In genomic region chr15:75639191-75639708, GRCh38 we compare ENCODE assay signal across 8 cellular contexts. TPM values are rescaled to one million over a fixed set of nuclear protein-coding genes. Genes with fewer than 3 reads are reported as not detected.
DNase-seq lines count a peak whose midpoint lies in the region; ATAC-seq, FAIRE-seq and TF ChIP-seq lines count a peak whose summit lies in the region.

No MANE protein-coding gene starts in this region.

- no peak for ATAC-seq in A549
- ATAC-seq in GM19328 (IDR thresholded peaks at IDR 0.05; ENCODE audit: unreplicated experiment): no peak
- ATAC-seq in HG03442 (IDR thresholded peaks at IDR 0.05; ENCODE audit: unreplicated experiment): no peak
- ATAC-seq in GM18498 (IDR thresholded peaks at IDR 0.05; ENCODE audit: unreplicated experiment): no peak

- H3K27ac Mint-ChIP-seq in MCF 10A (ENCODE audit: low read depth, unreplicated experiment): peak overlapping the region; percentile 70

- DNase-seq in A549 (ENCODE audit: low read depth in 1 of 2, low spot score in 1 of 2) (no peak), MCF 10A (ENCODE audit: unreplicated experiment) (no peak), C1 segment of cervical spinal cord (lab: John Stamatoyannopoulos, UW) (no peak)

- H3K27me3 Mint-ChIP-seq in MCF 10A (ENCODE audit: insufficient read depth, unreplicated experiment): no peaks in the 10 kb centered on the region

- H3K9me3 ChIP-seq in A549 (no peaks in the 10 kb centered on the region), HUES6 (ENCODE audit: control insufficient read depth, insufficient read depth, low read depth, low read length) (no peaks in the 10 kb centered on the region), mesodermal cell (ENCODE audit: control insufficient read depth, low read length) (no peaks in the 10 kb centered on the region)

- peaks cover 18% of the 10 kb centered on the region for H3K4me1 Mint-ChIP-seq in MCF 10A (ENCODE audit: insufficient read depth, unreplicated experiment)

- no peaks in the 10 kb centered on the region for H3K27me3 ChIP-seq in HUES6 (ENCODE audit: control insufficient read depth, insufficient read depth, low read length)

- POLR2A ChIA-PET in A549 (lab: Yijun Ruan, JAX): interaction anchor here (1.0 to 4.4 kb wide), 19 partner anchors 8 to 271 kb away, joined by 3 to 94 read pairs (median 10); partner anchors contain the start of genes MAN2C1, PTPN9, SIN3A and SNUPN
- POLR2A ChIA-PET in MCF 10A (lab: Yijun Ruan, JAX): interaction anchor here (0.6 to 6.3 kb wide), 28 partner anchors 8 to 271 kb away, joined by 3 to 182 read pairs (median 8); partner anchors contain the start of genes FBXO22, MAN2C1, PTPN9 and SIN3A

- no peaks in the 10 kb centered on the region for H3K9me3 Mint-ChIP-seq in MCF 10A (ENCODE audit: unreplicated experiment)

- no peaks in the 10 kb centered on the region for H3K36me3 ChIP-seq in HUES6 (ENCODE audit: control insufficient read depth, insufficient read depth, low read length)
- H3K36me3 ChIP-seq in mesodermal cell (ENCODE audit: control insufficient read depth, insufficient read depth, low read length): peaks cover 5% of the 10 kb centered on the region

- H3K4me1 ChIP-seq in A549 (peaks cover 18% of the 10 kb centered on the region), HUES6 (ENCODE audit: control insufficient read depth, insufficient read depth, low read length) (peaks cover 13% of the 10 kb centered on the region), mesodermal cell (ENCODE audit: control insufficient read depth, insufficient read depth, low read length, poor library complexity, severe bottlenecking) (peaks cover 7% of the 10 kb centered on the region)

- H3K4me2 ChIP-seq in A549: peak overlapping the region; percentile 91

- peak overlapping the region; percentile 98 for H3K9ac ChIP-seq in HUES6 (ENCODE audit: low read length)

- peaks cover 33% of the 10 kb centered on the region for H3K36me3 Mint-ChIP-seq in MCF 10A (ENCODE audit: insufficient read depth, unreplicated experiment)

- WGBS in A549 (ENCODE audit: missing lambda C conversion rate): 2% methylated on average over 16 of the region's 16 CpGs
- WGBS in mesodermal cell (ENCODE audit: insufficient coverage in 2 of 2), 2 experiments: 0 to 1% methylated on average over 16 of the region's 16 CpGs

- H3K27ac ChIP-seq in A549: peak overlapping the region; percentile 91 to 94
- peak overlapping the region; percentile 86 for H3K27ac ChIP-seq in HUES6 (ENCODE audit: low read depth, low read length)
- H3K27ac ChIP-seq in mesodermal cell (ENCODE audit: low read depth, low read length, severe bottlenecking): peak overlapping the region; percentile 87

- no peak for TF ChIP-seq POLR2A in A549 (IDR thresholded peaks at IDR 0.05; ENCODE audit: low read length)

- TF ChIP-seq CTCF in A549 (IDR thresholded peaks at IDR 0.05): no peak
- TF ChIP-seq CTCF in MCF 10A (IDR thresholded peaks at IDR 0.05; ENCODE audit: unreplicated experiment): no peak

- TF ChIP-seq EP300 in A549 (IDR thresholded peaks at IDR 0.05): no peak

- TSS peak; percentile 79 for BruUV-seq in MCF 10A (replicated peaks; lab: Mats Ljungman, UMichigan)

- CTCF ChIA-PET in A549 (lab: Yijun Ruan, JAX) (interaction anchor here (1.0 to 19.9 kb wide), 19 partner anchors 10 to 572 kb away, joined by 3 to 394 read pairs (median 6); partner anchors contain the start of genes MAN2C1, SNUPN and SNX33), MCF 10A (lab: Yijun Ruan, JAX) (interaction anchor here (1.6 to 4.6 kb wide), 13 partner anchors 12 to 271 kb away, joined by 3 to 37 read pairs (median 7); partner anchors contain the start of genes MAN2C1 and SNUPN)

- FAIRE-seq in A549 (lab: Jason Lieb, UNC): no peak

- H3K4me3 ChIP-seq in A549 (peak overlapping the region; percentile 67), HUES6 (ENCODE audit: low read depth, low read length) (peak overlapping the region; percentile 91), mesodermal cell (ENCODE audit: extremely low read depth, insufficient read depth, low read length, poor library complexity, severe bottlenecking) (peak overlapping the region; percentile 90)

- no peak for TF ChIP-seq RAD21 in A549 (conservative IDR thresholded peaks at IDR 0.05 in 1 of 2, IDR thresholded peaks at IDR 0.05 in 1 of 2)

- H3K4me3 Mint-ChIP-seq in MCF 10A (ENCODE audit: unreplicated experiment): peak overlapping the region; percentile 87

- intact Hi-C loops in MCF 10A (cut with micrococcal nuclease): loop anchor here (5.0 kb wide), 1 partner anchor 163 kb away; no protein-coding TSS in a partner anchor

TF ChIP-seq in A549, 52 proteins besides CTCF, POLR2A, EP300 and RAD21:
- no peak for TF ChIP-seq PBX3 (IDR thresholded peaks at IDR 0.05)
- peak; percentile 62; the same call in 1 of the 2 replicates for TF ChIP-seq BHLHE40 (IDR thresholded peaks at IDR 0.05; ENCODE audit: low read depth, low read length)

RNA-seq across cellular contexts. Expression of gene IMP3, which starts 0.8 kb away (rescaled TPM):
- 80.6 and 94.7 TPM in 2 replicates for polyA plus RNA-seq in A549 (2011; rRNA removed)
- 152 and 188 TPM in 2 replicates for polyA plus RNA-seq in A549 (2012; cell fraction: cytosol; rRNA removed)
- 182 and 230 TPM in 2 replicates for polyA plus RNA-seq in A549 (2012; cell fraction: nucleus; rRNA removed)
- 87.1 to 90.0 TPM (median 88.6 TPM) in 3 replicates for polyA plus RNA-seq in A549 (2017; fragmentation: RNase III; extraction: RNeasy Plus Mini Kit Qiagen cat#74134 plus additional on column Dnase treatment)
- 24.8 and 25.0 TPM in 2 replicates for polyA minus RNA-seq in A549 (2011; rRNA and poly(A)+ RNA removed)
- 45.8 and 58.0 TPM in 2 replicates for total RNA-seq in MCF 10A (2022)
- polyA plus RNA-seq in mesodermal cell (2013, experiment 1 of 2): 26.5 TPM
- polyA plus RNA-seq in mesodermal cell (2013, experiment 2 of 2): 24.9 TPM

RNA-seq across cellular contexts. Expression of gene SNX33, which starts 8.5 kb away (rescaled TPM):
- polyA plus RNA-seq in A549 (2011; rRNA removed) (8.4 and 10.7 TPM in 2 replicates), A549 (2017; fragmentation: RNase III; extraction: RNeasy Plus Mini Kit Qiagen cat#74134 plus additional on column Dnase treatment) (8.1 to 11.6 TPM (median 11.2 TPM) in 3 replicates)
- polyA plus RNA-seq in A549 (2012; cell fraction: cytosol; rRNA removed): 5.3 and 7.3 TPM in 2 replicates
- polyA plus RNA-seq in A549 (2012; cell fraction: nucleus; rRNA removed): 9.0 and 10.2 TPM in 2 replicates
- polyA minus RNA-seq in A549 (2011; rRNA and poly(A)+ RNA removed): 19.7 and 21.2 TPM in 2 replicates
- 14.3 and 15.2 TPM in 2 replicates for total RNA-seq in MCF 10A (2022)
- 18.2 TPM for polyA plus RNA-seq in mesodermal cell (2013, experiment 1 of 2)
- polyA plus RNA-seq in mesodermal cell (2013, experiment 2 of 2): 15.0 TPM

RNA-seq across cellular contexts. Expression of gene SNUPN, which starts 13.7 kb away (rescaled TPM):
- polyA plus RNA-seq in A549 (2011; rRNA removed) (33.6 and 38.5 TPM in 2 replicates), A549 (2017; fragmentation: RNase III; extraction: RNeasy Plus Mini Kit Qiagen cat#74134 plus additional on column Dnase treatment) (29.2 to 30.1 TPM (median 30.1 TPM) in 3 replicates)
- 21.7 and 25.1 TPM in 2 replicates for polyA plus RNA-seq in A549 (2012; cell fraction: cytosol; rRNA removed)
- polyA plus RNA-seq in A549 (2012; cell fraction: nucleus; rRNA removed): 11.1 and 16.7 TPM in 2 replicates
- 16.4 and 18.2 TPM in 2 replicates for polyA minus RNA-seq in A549 (2011; rRNA and poly(A)+ RNA removed)
- 23.9 and 28.9 TPM in 2 replicates for total RNA-seq in MCF 10A (2022)
- 16.4 TPM for polyA plus RNA-seq in mesodermal cell (2013, experiment 1 of 2)
- polyA plus RNA-seq in mesodermal cell (2013, experiment 2 of 2): 16.7 TPM
